27 cellular contexts compared by ENCODE assay signal in the genomic region with DNA sequence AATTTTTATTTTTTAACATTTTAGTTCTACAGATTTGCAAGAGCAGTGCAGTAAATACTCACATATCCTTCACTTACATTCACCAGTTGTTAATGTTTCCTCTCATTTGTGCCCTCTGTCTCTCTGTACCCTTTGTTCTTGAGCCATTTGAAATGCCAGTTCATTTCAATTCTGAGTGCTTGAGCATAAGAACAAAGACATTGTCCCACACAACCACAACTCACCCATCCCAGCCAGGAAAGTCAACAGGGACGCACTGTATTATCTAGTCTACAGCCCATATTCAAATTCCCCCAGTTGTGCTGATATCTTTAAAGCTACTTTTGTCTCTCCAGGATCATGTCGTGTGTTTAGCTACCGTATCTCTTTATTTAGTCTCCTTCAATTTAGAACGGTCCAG.
"Had no signal": no experiment of that assay in that cellular context is flagged by ENCODE, and none has a peak within 500 bp of the region (broad histone marks: within the 10 kb centered on the region; RNA-seq: fewer than 3 reads in every experiment).

No MANE protein-coding gene starts in this region.

- H3K79me2 ChIP-seq: hepatocyte, parathyroid adenoma had no signal

- H3K27ac Mint-ChIP-seq: memory B cell; naive thymus-derived CD8-positive, alpha-beta T cell; nephron; neural progenitor cell; progenitor cell of endocrine pancreas; stimulated activated naive B cell treated with anti-CD40 and anti-IgM and Interleukin-4, amounts not matched to agents 10 μg/mL and 1 μg/mL and 100 μg/mL, for 72 hours had no signal

- H3K4me3 ChIP-seq: hepatocyte, left ventricle myocardium inferior, lung, neural progenitor cell, skin epidermis, stomach, suprapubic skin, thoracic aorta, tibial artery, upper lobe of right lung had no signal

- H3K4me3 Mint-ChIP-seq: memory B cell; naive thymus-derived CD8-positive, alpha-beta T cell; nephron; neural progenitor cell; stimulated activated naive B cell treated with anti-CD40 and anti-IgM and Interleukin-4, amounts not matched to agents 10 μg/mL and 1 μg/mL and 100 μg/mL, for 72 hours had no signal

- ATAC-seq: naive thymus-derived CD8-positive, alpha-beta T cell; right cardiac atrium; sciatic nerve; stimulated activated naive B cell treated with anti-CD40 and anti-IgM and Interleukin-4, amounts not matched to agents 10 μg/mL and 1 μg/mL and 100 μg/mL, for 72 hours; stimulated activated naive CD8-positive, alpha-beta T cell treated with anti-CD3 and anti-CD28 coated beads, Interleukin-15, Interleukin-2, amounts not matched to agents 100 U/mL and 50 U/mL, for 24 hours; upper lobe of right lung had no signal

- H3K9me3 Mint-ChIP-seq: memory B cell; naive thymus-derived CD8-positive, alpha-beta T cell; nephron; neural progenitor cell; stimulated activated naive B cell treated with anti-CD40 and anti-IgM and Interleukin-4, amounts not matched to agents 10 μg/mL and 1 μg/mL and 100 μg/mL, for 72 hours had no signal

- H2AFZ ChIP-seq: hepatocyte, neural progenitor cell, parathyroid adenoma had no signal

- H3K4me1 ChIP-seq: neural progenitor cell, parathyroid adenoma, suprapubic skin, tibial artery, upper lobe of right lung had no signal

- H3K27ac ChIP-seq: hepatocyte, left ventricle myocardium inferior, neural progenitor cell, neutrophil, parathyroid adenoma, skin epidermis, stomach, suprapubic skin, thoracic aorta, tibial artery, upper lobe of right lung had no signal

- H3K36me3 ChIP-seq: left ventricle myocardium inferior, neural progenitor cell, neutrophil, stomach, suprapubic skin, thoracic aorta, tibial artery, upper lobe of right lung had no signal

- H3K4me2 ChIP-seq: hepatocyte, neural progenitor cell had no signal

- H3K27me3 ChIP-seq: neural progenitor cell, suprapubic skin, upper lobe of right lung had no signal

- DNase-seq: islet precursor cell; left ventricle myocardium inferior; naive thymus-derived CD8-positive, alpha-beta T cell; occipital lobe; right cardiac atrium; stimulated activated CD4-positive, alpha-beta T cell treated with anti-CD3 and anti-CD28 coated beads, Interleukin-12 subunit alpha, Interleukin-12 subunit beta, amount 100 ng/mL, for 4 hours; stimulated activated CD4-positive, alpha-beta T cell treated with anti-CD3 and anti-CD28 coated beads, Interleukin-15, amount 100 ng/mL, for 24 hours; stimulated activated CD4-positive, alpha-beta T cell treated with anti-CD3 and anti-CD28 coated beads, Interleukin-2, amount 100 ng/mL, for 24 hours; stimulated activated CD4-positive, alpha-beta T cell treated with anti-CD3 and anti-CD28 coated beads, Interleukin-4, amount 100 ng/mL, for 1 hour; stimulated activated naive B cell treated with anti-CD40 and anti-IgM and Interleukin-4, amounts not matched to agents 10 μg/mL and 1 μg/mL and 100 μg/mL, for 72 hours; stimulated activated naive CD8-positive, alpha-beta T cell treated with anti-CD3 and anti-CD28 coated beads, Interleukin-15, Interleukin-2, amounts not matched to agents 100 U/mL and 50 U/mL, for 24 hours; stomach; tibial artery; trophoblast cell; upper lobe of right lung had no signal

- H3K36me3 Mint-ChIP-seq: memory B cell; naive thymus-derived CD8-positive, alpha-beta T cell; neural progenitor cell; stimulated activated naive B cell treated with anti-CD40 and anti-IgM and Interleukin-4, amounts not matched to agents 10 μg/mL and 1 μg/mL and 100 μg/mL, for 72 hours had no signal

- H3K4me1 Mint-ChIP-seq: memory B cell; naive thymus-derived CD8-positive, alpha-beta T cell; stimulated activated naive B cell treated with anti-CD40 and anti-IgM and Interleukin-4, amounts not matched to agents 10 μg/mL and 1 μg/mL and 100 μg/mL, for 72 hours had no signal
